8 cellular contexts compared by ENCODE assay signal in genomic region chr6:6803180-6803978, GRCh38.
DNase-seq lines count a peak whose midpoint lies in the region; ATAC-seq and TF ChIP-seq lines count a peak whose summit lies in the region.

No MANE protein-coding gene starts in this region.

- H3K4me1 Mint-ChIP-seq in activated T-cell treated with anti-CD3 and anti-CD28 coated beads, Interleukin-2, amount 50 U/mL, for 72 hours (ENCODE audit: low read depth): peaks cover 44% of the 10 kb centered on the region
- H3K4me1 Mint-ChIP-seq in activated T-cell treated with anti-CD3 and anti-CD28 coated beads, Interleukin-2, amount 50 U/mL, for 24 hours (ENCODE audit: low read depth): peaks cover 29% of the 10 kb centered on the region
- H3K4me1 Mint-ChIP-seq in activated B cell treated with CpG ODN at 0.5 μM for 24 hours: peaks cover 81% of the 10 kb centered on the region
- peaks cover 11% of the 10 kb centered on the region for H3K4me1 Mint-ChIP-seq in glutamatergic neuron (ENCODE audit: low read depth, unreplicated experiment)

- H3K4me1 ChIP-seq in thymus (ENCODE audit: control insufficient read depth, insufficient read depth, low read length): peaks cover 7% of the 10 kb centered on the region

- POLR2A ChIA-PET in activated B cell treated with CpG ODN at 0.5 μM for 24 hours (lab: Charles Lee): interaction anchor here (0.7 to 1.9 kb wide), 5 partner anchors 13 to 334 kb away, joined by 3 to 5 read pairs (median 3); no protein-coding TSS in a partner anchor

- H3K27me3 Mint-ChIP-seq in activated T-cell treated with anti-CD3 and anti-CD28 coated beads, Interleukin-2, amount 50 U/mL, for 72 hours (ENCODE audit: low read depth): peaks cover 25% of the 10 kb centered on the region
- peaks cover 20% of the 10 kb centered on the region for H3K27me3 Mint-ChIP-seq in activated T-cell treated with anti-CD3 and anti-CD28 coated beads, Interleukin-2, amount 50 U/mL, for 24 hours
- H3K27me3 Mint-ChIP-seq in activated B cell treated with CpG ODN at 0.5 μM for 24 hours (no peaks in the 10 kb centered on the region), glutamatergic neuron (ENCODE audit: unreplicated experiment) (peaks cover 4% of the 10 kb centered on the region)

- intact Hi-C loops in activated B cell treated with CpG ODN at 0.5 μM for 24 hours (cut with micrococcal nuclease): loop anchor here (1.0 to 5.0 kb wide), 8 partner anchors 8 to 434 kb away; partner anchors contain the start of gene RREB1

- peak; percentile 33 to 58 for DNase-seq in activated T-cell treated with anti-CD3 and anti-CD28 coated beads, Interleukin-2, amount 50 U/mL, for 72 hours
- no peak for DNase-seq in activated T-cell treated with anti-CD3 and anti-CD28 coated beads, Interleukin-2, amount 50 U/mL, for 24 hours
- DNase-seq in activated B cell treated with CpG ODN at 0.5 μM for 24 hours: peak; percentile 56
- DNase-seq in NCI-H1930 (lab: John Stamatoyannopoulos, UW): no peak
- no peak for DNase-seq in glutamatergic neuron
- no peak for DNase-seq in HCEC 1CT

- no peak overlapping the region for H3K4me3 Mint-ChIP-seq in activated T-cell treated with anti-CD3 and anti-CD28 coated beads, Interleukin-2, amount 50 U/mL, for 72 hours
- no peak overlapping the region for H3K4me3 Mint-ChIP-seq in activated T-cell treated with anti-CD3 and anti-CD28 coated beads, Interleukin-2, amount 50 U/mL, for 24 hours
- peak overlapping the region; percentile 4 for H3K4me3 Mint-ChIP-seq in activated B cell treated with CpG ODN at 0.5 μM for 24 hours
- no peak overlapping the region for H3K4me3 Mint-ChIP-seq in glutamatergic neuron (ENCODE audit: unreplicated experiment)

- no peaks in the 10 kb centered on the region for H3K36me3 Mint-ChIP-seq in activated T-cell treated with anti-CD3 and anti-CD28 coated beads, Interleukin-2, amount 50 U/mL, for 72 hours (ENCODE audit: insufficient read depth in 2 of 2)
- no peaks in the 10 kb centered on the region for H3K36me3 Mint-ChIP-seq in activated T-cell treated with anti-CD3 and anti-CD28 coated beads, Interleukin-2, amount 50 U/mL, for 24 hours (ENCODE audit: low read depth)
- no peaks in the 10 kb centered on the region for H3K36me3 Mint-ChIP-seq in activated B cell treated with CpG ODN at 0.5 μM for 24 hours (ENCODE audit: low read depth)
- no peaks in the 10 kb centered on the region for H3K36me3 Mint-ChIP-seq in glutamatergic neuron (ENCODE audit: unreplicated experiment)

- no peaks in the 10 kb centered on the region for H3K27me3 ChIP-seq in thymus (ENCODE audit: control insufficient read depth, insufficient read depth)

- H3K27ac ChIP-seq in thymus (ENCODE audit: low read depth): peak overlapping the region; percentile 6

- H3K27ac Mint-ChIP-seq in activated T-cell treated with anti-CD3 and anti-CD28 coated beads, Interleukin-2, amount 50 U/mL, for 72 hours: no peak overlapping the region
- no peak overlapping the region for H3K27ac Mint-ChIP-seq in activated T-cell treated with anti-CD3 and anti-CD28 coated beads, Interleukin-2, amount 50 U/mL, for 24 hours
- H3K27ac Mint-ChIP-seq in activated B cell treated with CpG ODN at 0.5 μM for 24 hours: peak overlapping the region; percentile 42
- no peak overlapping the region for H3K27ac Mint-ChIP-seq in glutamatergic neuron (ENCODE audit: unreplicated experiment)

- WGBS in thymus: 74% methylated on average over 18 of the region's 18 CpGs

- TF ChIP-seq CTCF in activated B cell treated with CpG ODN at 0.5 μM for 24 hours (IDR thresholded peaks at IDR 0.05): no peak
- TF ChIP-seq CTCF in glutamatergic neuron (IDR thresholded peaks at IDR 0.05; ENCODE audit: partially characterized antibody, unreplicated experiment): no peak

- peak; percentile 67 to 72 for ATAC-seq in activated T-cell treated with anti-CD3 and anti-CD28 coated beads, Interleukin-2, amount 50 U/mL, for 72 hours (replicated peaks in 1 of 2)
- ATAC-seq in HG03097 (IDR thresholded peaks at IDR 0.05; ENCODE audit: low FRiP score, unreplicated experiment): peak; percentile 69
- ATAC-seq in activated B cell treated with CpG ODN at 0.5 μM for 24 hours (ENCODE audit: low read depth): peak; percentile 85

- CTCF ChIA-PET in activated B cell treated with CpG ODN at 0.5 μM for 24 hours (lab: Charles Lee): interaction anchor here (1.1 kb wide), 1 partner anchor 44 kb away, joined by 3 read pairs; no protein-coding TSS in a partner anchor

- no peaks in the 10 kb centered on the region for H3K9me3 ChIP-seq in thymus (ENCODE audit: control insufficient read depth)

- H3K4me3 ChIP-seq in thymus (ENCODE audit: low read length): no peak overlapping the region

- H3K9me3 Mint-ChIP-seq in activated T-cell treated with anti-CD3 and anti-CD28 coated beads, Interleukin-2, amount 50 U/mL, for 72 hours: no peaks in the 10 kb centered on the region
- H3K9me3 Mint-ChIP-seq in activated T-cell treated with anti-CD3 and anti-CD28 coated beads, Interleukin-2, amount 50 U/mL, for 24 hours: no peaks in the 10 kb centered on the region
- H3K9me3 Mint-ChIP-seq in activated B cell treated with CpG ODN at 0.5 μM for 24 hours (no peaks in the 10 kb centered on the region), glutamatergic neuron (ENCODE audit: unreplicated experiment) (peaks cover 5% of the 10 kb centered on the region)

- H3K36me3 ChIP-seq in thymus (ENCODE audit: control insufficient read depth, insufficient read depth): no peaks in the 10 kb centered on the region

Comparison
In these comparisons a context has a peak if more than half of its experiments do, and no peak if none do; other contexts are left out.
1. DNase-seq: peak in activated T-cell treated with anti-CD3 and anti-CD28 coated beads, Interleukin-2, amount 50 U/mL, for 72 hours (2 of 2) and activated B cell treated with CpG ODN at 0.5 μM for 24 hours (single experiment); none in activated T-cell treated with anti-CD3 and anti-CD28 coated beads, Interleukin-2, amount 50 U/mL, for 24 hours (single experiment), NCI-H1930 (0 of 2), glutamatergic neuron (single experiment) and HCEC 1CT (single experiment).
2. Peak in every context shown above with its lines, with median percentiles within 50 percentile points of each other: ATAC-seq.